In genomic region chr9:127973169-127974001, GRCh38 we compare ENCODE assay signal across 8 cellular contexts. TPM values are rescaled to one million over a fixed set of nuclear protein-coding genes. Genes with fewer than 3 reads are reported as not detected.
DNase-seq lines count a peak whose midpoint lies in the region; ATAC-seq and TF ChIP-seq lines count a peak whose summit lies in the region.

No MANE protein-coding gene starts in this region.

- H3K27ac ChIP-seq in RWPE1 = peak overlapping the region; percentile 100
- no peak overlapping the region for H3K27ac ChIP-seq in trophoblast cell (ENCODE audit: low read depth, low read length)

- peak overlapping the region; percentile 23 for H3K14ac ChIP-seq in trophoblast cell (ENCODE audit: low read length)

- H3K23ac ChIP-seq in trophoblast cell (ENCODE audit: low read length) = no peak overlapping the region

- peaks cover 5% of the 10 kb centered on the region for H3K79me1 ChIP-seq in trophoblast cell (ENCODE audit: low read length)

- H2BK12ac ChIP-seq in trophoblast cell (ENCODE audit: low read length) = no peak overlapping the region

- no peak overlapping the region for H4K8ac ChIP-seq in trophoblast cell (ENCODE audit: low read depth, low read length)

- no peak overlapping the region for H4K91ac ChIP-seq in trophoblast cell (ENCODE audit: low read depth, low read length)

- H3K18ac ChIP-seq in trophoblast cell (ENCODE audit: low read length) = no peak overlapping the region

- no peak overlapping the region for H2AK5ac ChIP-seq in trophoblast cell (ENCODE audit: low read length)

- no peak overlapping the region for H2BK120ac ChIP-seq in trophoblast cell (ENCODE audit: insufficient read depth, low read length, poor library complexity)

- H3K4me2 ChIP-seq in trophoblast cell (ENCODE audit: low read length) = no peak overlapping the region

- H4K12ac ChIP-seq in trophoblast cell (ENCODE audit: low read depth, low read length) = no peak overlapping the region

- H3K79me2 ChIP-seq in trophoblast cell (ENCODE audit: control insufficient read depth, insufficient read depth, low read length, poor library complexity) = peaks cover 74% of the 10 kb centered on the region

- DNase-seq in ELF-1 (ENCODE audit: low read depth, low spot score) (peak; percentile 6), RWPE1 (ENCODE audit: low spot score) (no peak), trophoblast cell (no peak), AG08396 (ENCODE audit: low spot score) (no peak)
- DNase-seq in activated CD4-positive, alpha-beta T cell treated with anti-CD3 and anti-CD28 coated beads for 48 hours = no peak

- peak overlapping the region; percentile 96 for H3K4ac ChIP-seq in trophoblast cell (ENCODE audit: low read depth, low read length)

- H3K9ac ChIP-seq in endocrine pancreas (ENCODE audit: control insufficient read depth, insufficient read depth, low read length) = peak overlapping the region; percentile 50
- no peak overlapping the region for H3K9ac ChIP-seq in trophoblast cell (ENCODE audit: low read length)

- H3K4me1 ChIP-seq in endocrine pancreas (ENCODE audit: control insufficient read depth, insufficient read depth, low read length) (no peaks in the 10 kb centered on the region), trophoblast cell (ENCODE audit: control insufficient read depth in 1 of 2, insufficient read depth in 2 of 2, low read length in 2 of 2) (peaks cover 61 to 78% of the 10 kb centered on the region in 2 experiments)

- POLR2A ChIA-PET in RWPE1 (lab: Yijun Ruan, JAX; ENCODE audit: low non-redundant PET) = interaction anchor here (0.5 kb wide), 1 partner anchor 61 kb away, joined by 3 read pairs; no protein-coding TSS in a partner anchor

- no peak for ATAC-seq in HG02623 (IDR thresholded peaks at IDR 0.05; ENCODE audit: unreplicated experiment)
- ATAC-seq in HG03354 (IDR thresholded peaks at IDR 0.05; ENCODE audit: poor library complexity, severe bottlenecking, unreplicated experiment) = no peak

- no peak overlapping the region for H2BK5ac ChIP-seq in trophoblast cell (ENCODE audit: low read depth, low read length, poor library complexity)

- H3K4me3 ChIP-seq in endocrine pancreas (ENCODE audit: control insufficient read depth, insufficient read depth, low read length) = no peak overlapping the region
- no peak overlapping the region for H3K4me3 ChIP-seq in trophoblast cell (ENCODE audit: low read depth, low read length)

- TF ChIP-seq CTCF in RWPE1 (conservative IDR thresholded peaks at IDR 0.05; ENCODE audit: low read depth) = no peak

- H3K9me3 ChIP-seq in endocrine pancreas (ENCODE audit: control insufficient read depth, low read length) (no peaks in the 10 kb centered on the region), trophoblast cell (ENCODE audit: insufficient read depth, low read depth, low read length) (peaks cover 2% of the 10 kb centered on the region)

- WGBS in trophoblast cell (ENCODE audit: extremely low coverage, insufficient coverage, insufficient read length) = no CpG with 5 or more reads among the region's 17 CpGs

- H3K27me3 ChIP-seq in endocrine pancreas (ENCODE audit: control insufficient read depth, insufficient read depth, low read length) (no peaks in the 10 kb centered on the region), trophoblast cell (ENCODE audit: insufficient read depth, low read length) (no peaks in the 10 kb centered on the region)

- CTCF ChIA-PET in RWPE1 (lab: Yijun Ruan, JAX) = interaction anchor here (0.9 kb wide), 1 partner anchor 31 kb away, joined by 3 read pairs; no protein-coding TSS in a partner anchor

- H3K36me3 ChIP-seq in endocrine pancreas (ENCODE audit: control insufficient read depth, insufficient read depth, low read length) (no peaks in the 10 kb centered on the region), trophoblast cell (ENCODE audit: control insufficient read depth in 1 of 2, insufficient read depth in 2 of 2, low read length in 2 of 2) (peaks cover 4 to 13% of the 10 kb centered on the region in 2 experiments)

- peak overlapping the region; percentile 37 for H2AFZ ChIP-seq in trophoblast cell (ENCODE audit: insufficient read depth, low read length, poor library complexity)

RNA-seq across cellular contexts. Expression of gene EEIG1, which starts 7.4 kb away (rescaled TPM):
- polyA plus RNA-seq in trophoblast cell (2013) = 131 and 139 TPM in 2 replicates

RNA-seq across cellular contexts. Expression of gene DPM2, which starts 35.7 kb away (rescaled TPM):
- polyA plus RNA-seq in trophoblast cell (2013) = 27.7 and 31.0 TPM in 2 replicates

RNA-seq across cellular contexts. Expression of gene PIP5KL1, which starts 42.8 kb away (rescaled TPM):
- 2.9 and 3.3 TPM in 2 replicates for polyA plus RNA-seq in trophoblast cell (2013)

RNA-seq across cellular contexts. Expression of gene ST6GALNAC4, which starts 56.5 kb away (rescaled TPM):
- polyA plus RNA-seq in trophoblast cell (2013) = 5.3 and 5.4 TPM in 2 replicates
